Comparison of ENCODE assay signal across 2 cellular contexts in genomic region chr4:138049350-138049749, GRCh38.
TF ChIP-seq lines count a peak whose summit lies in the region.

No MANE protein-coding gene starts in this region.

TF ChIP-seq in IMR-90, 13 proteins besides CTCF, POLR2A, EP300 and RAD21:
- TF ChIP-seq USF2 (IDR thresholded peaks at IDR 0.05; ENCODE audit: low read depth, low read length), result no peak
- TF ChIP-seq NFE2L2 (IDR thresholded peaks at IDR 0.05; ENCODE audit: low read depth, low read length), result no peak

TF ChIP-seq in H1, 55 proteins besides CTCF, POLR2A, EP300 and RAD21:
- TF ChIP-seq TCF12 (IDR thresholded peaks at IDR 0.05; ENCODE audit: low read depth, low read length) (no peak), SIN3A (conservative IDR thresholded peaks at IDR 0.05 in 1 of 2, IDR thresholded peaks at IDR 0.05 in 1 of 2; ENCODE audit: low read depth in 1 of 2, low read length in 2 of 2) (no peak), CREB1 (IDR thresholded peaks at IDR 0.05) (no peak), CEBPB (IDR thresholded peaks at IDR 0.05; ENCODE audit: low read depth, low read length) (no peak), SRF (IDR thresholded peaks at IDR 0.05; ENCODE audit: low read depth, low read length) (no peak), JUND (IDR thresholded peaks at IDR 0.05; ENCODE audit: low read length) (no peak), CBX8 (IDR thresholded peaks at IDR 0.05; ENCODE audit: borderline replicate concordance, low read depth, low read length) (no peak), E2F6 (IDR thresholded peaks at IDR 0.05) (no peak), ASH2L (IDR thresholded peaks at IDR 0.05; ENCODE audit: low read length) (no peak), BACH1 (IDR thresholded peaks at IDR 0.05; ENCODE audit: low read length) (no peak), HDAC2 (IDR thresholded peaks at IDR 0.05; ENCODE audit: borderline replicate concordance in 1 of 2, low read depth in 2 of 2, low read length in 2 of 2) (no peak), TAF1 (IDR thresholded peaks at IDR 0.05; ENCODE audit: low read depth, low read length) (no peak)
